ENCODE assay signal across 18 cellular contexts in the genomic region with DNA sequence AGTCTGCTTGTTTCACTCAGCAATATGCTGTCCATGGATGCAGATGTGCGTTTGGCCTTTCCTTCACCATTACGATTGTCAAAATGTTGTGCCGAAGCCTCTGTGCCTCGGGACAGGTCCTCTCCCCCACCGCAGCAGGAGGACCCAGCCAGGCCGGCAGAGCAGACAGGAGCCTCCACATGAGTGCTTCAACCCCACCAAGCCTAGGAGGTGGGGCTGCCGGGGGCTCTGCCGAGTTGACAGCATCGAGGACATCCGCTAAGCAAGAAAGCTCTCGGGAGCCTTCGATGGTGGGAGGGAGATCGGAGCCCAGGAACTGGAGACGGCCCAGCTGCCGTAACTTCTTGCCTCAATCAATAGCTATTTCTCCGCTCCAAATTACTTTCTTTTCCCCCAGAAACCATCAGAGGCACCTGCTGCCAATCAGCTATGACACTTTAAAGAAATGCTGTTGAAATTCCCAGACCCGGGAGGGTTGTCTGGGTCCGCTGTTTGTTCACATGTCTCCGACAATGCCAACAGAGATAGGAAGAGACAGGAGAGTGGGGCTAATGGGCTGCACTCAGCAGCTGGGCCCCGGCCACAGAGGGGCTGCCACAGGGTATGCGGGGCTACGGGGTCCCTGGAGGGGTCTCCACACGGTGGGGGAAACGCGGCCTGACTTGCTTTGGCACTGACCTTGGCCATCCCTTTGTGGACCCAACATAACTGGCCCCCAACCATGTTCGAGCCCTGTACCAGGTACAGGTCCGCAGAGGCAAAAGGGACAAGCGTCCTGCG.
A peak's percentile ranks its signal among the peaks of the same experiment; 100 is the strongest.
DNase-seq lines count a peak whose midpoint lies in the region; ATAC-seq and TF ChIP-seq lines count a peak whose summit lies in the region.
"Had no signal": no experiment of that assay in that cellular context is flagged by ENCODE, and none has a peak within 500 bp of the region (broad histone marks: within the 10 kb centered on the region; RNA-seq: fewer than 3 reads in every experiment).

No MANE protein-coding gene starts in this region.

- DNase-seq in NCI-H2171 treated with DMSO at 0.1 percent for 48 hours (lab: John Stamatoyannopoulos, UW) = peak; percentile 41
- DNase-seq in NCI-H2171 (lab: John Stamatoyannopoulos, UW) = no peak
- DNase-seq in Right ventricle myocardium inferior (ENCODE audit: missing footprints) = peak; percentile 55
- DNase-seq in right atrium auricular region (ENCODE audit: low spot score) = no peak
- DNase-seq in neuronal stem cell (ENCODE audit: low spot score) = no peak
- no peak for DNase-seq in GM10266 (ENCODE audit: extremely low spot score)
- DNase-seq in gastrocnemius medialis = no peak
- DNase-seq: AML-193; CD4-positive, alpha-beta T cell; DMS79 treated with DMSO at 0.1 percent for 48 hours; GF-D8; GOT3; H9 had no signal

- peaks cover 34% of the 10 kb centered on the region for H3K27me3 Mint-ChIP-seq in nephron (ENCODE audit: low read depth)

- H3K4ac ChIP-seq in neuronal stem cell (ENCODE audit: low read length) = no peak overlapping the region

- peak overlapping the region; percentile 78 for H3K18ac ChIP-seq in neuronal stem cell (ENCODE audit: low read length)

- TF ChIP-seq CTCF in right atrium auricular region (IDR thresholded peaks at IDR 0.05) = no peak
- TF ChIP-seq CTCF in nephron (IDR thresholded peaks at IDR 0.05; ENCODE audit: unreplicated experiment in 3 of 3) = no peak
- TF ChIP-seq CTCF in GM10266 (IDR thresholded peaks at IDR 0.05; ENCODE audit: control insufficient read depth, insufficient read depth, low read depth, missing control alignments) = no peak
- TF ChIP-seq CTCF in gastrocnemius medialis (IDR thresholded peaks at IDR 0.05 in 4 of 5, conservative IDR thresholded peaks at IDR 0.05 in 1 of 5) = no peak

- TF ChIP-seq POLR2A in gastrocnemius medialis (IDR thresholded peaks at IDR 0.05) = no peak

- intact Hi-C loops in Right ventricle myocardium inferior (cut with DNase I) (no loop called here), gastrocnemius medialis (cut with DNase I; ENCODE audit: low total_unique reads) (no loop called here)

- H3K14ac ChIP-seq in neuronal stem cell (ENCODE audit: low read length) = peak overlapping the region; percentile 10

- H3K79me1 ChIP-seq in neuronal stem cell (ENCODE audit: low read depth, low read length) = no peaks in the 10 kb centered on the region

- no peak overlapping the region for H2AK5ac ChIP-seq in neuronal stem cell (ENCODE audit: low read depth, low read length)

- H3K9me3 Mint-ChIP-seq in nephron = no peaks in the 10 kb centered on the region
- H3K9me3 Mint-ChIP-seq: CD4-positive, alpha-beta T cell had no signal

- H3K27ac ChIP-seq in right atrium auricular region (no peak overlapping the region), neuronal stem cell (replicated peaks; ENCODE audit: low read length) (no peak overlapping the region), gastrocnemius medialis (no peak overlapping the region)
- H3K27ac ChIP-seq: 22Rv1, A549, C4-2B had no signal

- no peaks in the 10 kb centered on the region for H3K9me3 ChIP-seq in right atrium auricular region
- peaks cover 0 to 4% of the 10 kb centered on the region in 2 donors for H3K9me3 ChIP-seq in neuronal stem cell (replicated peaks in 1 of 2; ENCODE audit: control insufficient read depth in 2 of 2, insufficient read depth in 1 of 2, low read depth in 1 of 2, low read length in 2 of 2)
- H3K9me3 ChIP-seq in gastrocnemius medialis = no peaks in the 10 kb centered on the region
- H3K9me3 ChIP-seq: A549 had no signal

- ATAC-seq in Right ventricle myocardium inferior (no peak), gastrocnemius medialis (no peak)
- ATAC-seq: A549, GM12878 had no signal

- in situ Hi-C loops in gastrocnemius medialis (cut with MboI; ENCODE audit: low sequenced_read_pairs in 4 of 4) = no loop called here

- H4K8ac ChIP-seq in neuronal stem cell (ENCODE audit: low read depth, low read length) = no peak overlapping the region

- H3K27me3 ChIP-seq in right atrium auricular region (no peaks in the 10 kb centered on the region), neuronal stem cell (ENCODE audit: control insufficient read depth in 3 of 3, insufficient read depth in 3 of 3, low read depth in 1 of 3, low read length in 3 of 3) (peaks cover 0 to 8% (median 0%) of the 10 kb centered on the region in 3 experiments), gastrocnemius medialis (peaks cover 0 to 16% (median 4%) of the 10 kb centered on the region in 3 donors)

- H3K36me3 ChIP-seq in right atrium auricular region (no peaks in the 10 kb centered on the region), neuronal stem cell (replicated peaks in 1 of 2; ENCODE audit: control insufficient read depth in 2 of 2, insufficient read depth in 2 of 2, low read length in 2 of 2) (no peaks in the 10 kb centered on the region), gastrocnemius medialis (no peaks in the 10 kb centered on the region)

- peaks cover 10% of the 10 kb centered on the region for H3K4me1 Mint-ChIP-seq in nephron

- no peak overlapping the region for H2BK120ac ChIP-seq in neuronal stem cell (ENCODE audit: low read depth, low read length)

- no peak overlapping the region for H4K91ac ChIP-seq in neuronal stem cell (ENCODE audit: low read depth, low read length, poor library complexity)

- H3K4me1 ChIP-seq in right atrium auricular region (no peaks in the 10 kb centered on the region), neuronal stem cell (ENCODE audit: control insufficient read depth in 2 of 2, insufficient read depth in 1 of 2, low read depth in 1 of 2, low read length in 2 of 2) (peaks cover 0 to 2% of the 10 kb centered on the region in 2 donors), gastrocnemius medialis (no peaks in the 10 kb centered on the region)
- H3K4me1 ChIP-seq: A549 had no signal

- H2BK5ac ChIP-seq in neuronal stem cell (ENCODE audit: low read length) = no peak overlapping the region

- no peak overlapping the region for H3K4me2 ChIP-seq in neuronal stem cell (ENCODE audit: insufficient read depth, low read length, poor library complexity, severe bottlenecking)
- H3K4me2 ChIP-seq: A549 had no signal

- no peak overlapping the region for H2AFZ ChIP-seq in neuronal stem cell (ENCODE audit: low read length)

- H3K9ac ChIP-seq in neuronal stem cell (ENCODE audit: low read depth, low read length, poor library complexity) = no peak overlapping the region

- H2BK15ac ChIP-seq in neuronal stem cell (ENCODE audit: low read length) = no peak overlapping the region

- peak overlapping the region in 2 of 3 experiments; percentile 15 to 70 for H3K27ac Mint-ChIP-seq in nephron
- H3K27ac Mint-ChIP-seq: CD4-positive, alpha-beta T cell had no signal

- peak overlapping the region; percentile 49 for H3K23ac ChIP-seq in neuronal stem cell (ENCODE audit: low read depth, low read length, poor library complexity)

- WGBS in neuronal stem cell (ENCODE audit: extremely low coverage in 2 of 2, insufficient read length in 2 of 2, insufficient replicate concordance in 1 of 2), 2 donors = no CpG with 5 or more reads among the region's 29 CpGs

- H3K36me3 Mint-ChIP-seq in nephron (ENCODE audit: low read depth) = no peaks in the 10 kb centered on the region

- no peak overlapping the region for H3K4me3 Mint-ChIP-seq in nephron
- H3K4me3 Mint-ChIP-seq: CD4-positive, alpha-beta T cell; H9 had no signal

- H3K4me3 ChIP-seq in right atrium auricular region = no peak overlapping the region
- H3K4me3 ChIP-seq in neuronal stem cell (ENCODE audit: low read length in 2 of 2) = no peak overlapping the region
- H3K4me3 ChIP-seq in gastrocnemius medialis = no peak overlapping the region
- H3K4me3 ChIP-seq: A549, GM12878 had no signal

- no peak overlapping the region for H2BK12ac ChIP-seq in neuronal stem cell (ENCODE audit: low read length)

Comparison
In these comparisons a context has a peak if more than half of its experiments do, and no peak if none do; other contexts are left out.
1. DNase-seq: peak in NCI-H2171 treated with DMSO at 0.1 percent for 48 hours (single experiment) and Right ventricle myocardium inferior (single experiment); none in NCI-H2171 (single experiment), right atrium auricular region (single experiment), neuronal stem cell (single experiment), GM10266 (single experiment) and gastrocnemius medialis (0 of 2).